In genomic region chr4:127881565-127881869, GRCh38 we compare ENCODE assay signal across 8 cellular contexts. TPM values are rescaled to one million over a fixed set of nuclear protein-coding genes. Genes with fewer than 3 reads are reported as not detected.
DNase-seq lines count a peak whose midpoint lies in the region; ATAC-seq and TF ChIP-seq lines count a peak whose summit lies in the region.

No MANE protein-coding gene starts in this region.

- H3K36me3 ChIP-seq in transverse colon = no peaks in the 10 kb centered on the region

- POLR2A ChIA-PET in activated CD4-positive, alpha-beta T cell treated with anti-CD3 and anti-CD28 coated beads for 36 hours (lab: Charles Lee) = interaction anchor here (0.7 to 2.4 kb wide), 5 partner anchors 12 to 179 kb away, joined by 3 to 14 read pairs (median 4); partner anchors contain the start of genes ABHD18, LARP1B and MFSD8

- TF ChIP-seq EP300 in transverse colon (IDR thresholded peaks at IDR 0.05; ENCODE audit: low read depth) = no peak

- WGBS in transverse colon (ENCODE audit: low coverage in 1 of 2), 2 donors = 1 to 5% methylated on average over 6 to 7 of the region's 7 CpGs

- no peak for DNase-seq in activated CD4-positive, alpha-beta T cell treated with anti-CD3 and anti-CD28 coated beads for 36 hours
- no peak for DNase-seq in activated CD4-positive, alpha-beta T cell treated with anti-CD3 and anti-CD28 coated beads, Interleukin-2, amount 50 U/mL, for 4 hours
- DNase-seq in left lobe of liver (ENCODE audit: low spot score) (no peak), transverse colon (no peak), RKO (ENCODE audit: low spot score) (no peak), NCI-H2107 (lab: John Stamatoyannopoulos, UW) (no peak)

- ATAC-seq in activated CD4-positive, alpha-beta T cell treated with anti-CD3 and anti-CD28 coated beads for 36 hours = peak; percentile 23
- peak; percentile 33 for ATAC-seq in HG03060 (IDR thresholded peaks at IDR 0.05; ENCODE audit: low read depth, unreplicated experiment)
- peak; percentile 17 for ATAC-seq in activated T-helper 17 cell treated with anti-CD3 and anti-CD28 coated beads, Interleukin-2, amount 50 U/mL, for 72 hours (replicated peaks)
- ATAC-seq in left lobe of liver = peak; percentile 74

- no peaks in the 10 kb centered on the region for H3K9me3 Mint-ChIP-seq in activated CD4-positive, alpha-beta T cell treated with anti-CD3 and anti-CD28 coated beads for 36 hours (ENCODE audit: low read depth)
- H3K9me3 Mint-ChIP-seq in activated T-helper 17 cell treated with anti-CD3 and anti-CD28 coated beads, Interleukin-2, amount 50 U/mL, for 72 hours = no peaks in the 10 kb centered on the region

- peaks cover 24% of the 10 kb centered on the region for H3K4me1 Mint-ChIP-seq in activated CD4-positive, alpha-beta T cell treated with anti-CD3 and anti-CD28 coated beads for 36 hours
- peaks cover 13% of the 10 kb centered on the region for H3K4me1 Mint-ChIP-seq in activated T-helper 17 cell treated with anti-CD3 and anti-CD28 coated beads, Interleukin-2, amount 50 U/mL, for 72 hours

- no peaks in the 10 kb centered on the region for H3K9me3 ChIP-seq in transverse colon

- CTCF ChIA-PET in activated CD4-positive, alpha-beta T cell treated with anti-CD3 and anti-CD28 coated beads for 36 hours (lab: Charles Lee) = interaction anchor here (0.7 to 1.3 kb wide), 3 partner anchors 12 to 830 kb away, joined by 3 to 4 read pairs (median 3); partner anchors contain the start of genes ABHD18 and MFSD8

- peak overlapping the region; percentile 62 to 86 (median 84) for H3K4me3 ChIP-seq in transverse colon

- no peaks in the 10 kb centered on the region for H3K27me3 Mint-ChIP-seq in activated CD4-positive, alpha-beta T cell treated with anti-CD3 and anti-CD28 coated beads for 36 hours
- H3K27me3 Mint-ChIP-seq in activated T-helper 17 cell treated with anti-CD3 and anti-CD28 coated beads, Interleukin-2, amount 50 U/mL, for 72 hours = no peaks in the 10 kb centered on the region

- H3K27me3 ChIP-seq in transverse colon = no peaks in the 10 kb centered on the region

- intact Hi-C loops in activated CD4-positive, alpha-beta T cell treated with anti-CD3 and anti-CD28 coated beads for 36 hours (cut with DNase I, micrococcal nuclease) = loop anchor here (1.0 to 5.0 kb wide), 4 partner anchors 99 to 1211 kb away; partner anchors contain the start of genes HSPA4L (in 2 of the 2), PGRMC2 (in 1 of the 2) and SCLT1 (in 1 of the 2)
- intact Hi-C loops in transverse colon (cut with DNase I; ENCODE audit: low total_unique reads) = no loop called here

- H3K36me3 Mint-ChIP-seq in activated CD4-positive, alpha-beta T cell treated with anti-CD3 and anti-CD28 coated beads for 36 hours (ENCODE audit: low read depth) = peaks cover 32% of the 10 kb centered on the region
- peaks cover 62% of the 10 kb centered on the region for H3K36me3 Mint-ChIP-seq in activated T-helper 17 cell treated with anti-CD3 and anti-CD28 coated beads, Interleukin-2, amount 50 U/mL, for 72 hours (ENCODE audit: low read depth)

- TF ChIP-seq CTCF in transverse colon (IDR thresholded peaks at IDR 0.05) = no peak

- H3K27ac Mint-ChIP-seq in activated CD4-positive, alpha-beta T cell treated with anti-CD3 and anti-CD28 coated beads for 36 hours = peak overlapping the region; percentile 98
- H3K27ac Mint-ChIP-seq in activated T-helper 17 cell treated with anti-CD3 and anti-CD28 coated beads, Interleukin-2, amount 50 U/mL, for 72 hours = peak overlapping the region; percentile 98

- peak overlapping the region; percentile 77 to 91 (median 84) for H3K27ac ChIP-seq in transverse colon

- peaks cover 5 to 20% (median 11%) of the 10 kb centered on the region in 4 donors for H3K4me1 ChIP-seq in transverse colon

- in situ Hi-C loops in transverse colon (cut with MboI; ENCODE audit: low pct_ligation_motif_present in 1 of 4, low pct_unique_long_range_greater_than_20kb in 1 of 4, low sequenced_read_pairs in 3 of 4) = loop anchor here in 1 of 4 donors (10.0 kb wide), 1 partner anchor 73 kb away; no protein-coding TSS in a partner anchor

- no peak for TF ChIP-seq POLR2A in transverse colon (IDR thresholded peaks at IDR 0.05)

- peak overlapping the region; percentile 97 for H3K4me3 Mint-ChIP-seq in activated CD4-positive, alpha-beta T cell treated with anti-CD3 and anti-CD28 coated beads for 36 hours
- peak overlapping the region; percentile 95 for H3K4me3 Mint-ChIP-seq in activated T-helper 17 cell treated with anti-CD3 and anti-CD28 coated beads, Interleukin-2, amount 50 U/mL, for 72 hours

RNA-seq across cellular contexts. Expression of gene PLK4, which starts 0.8 kb away (rescaled TPM):
- total RNA-seq in activated CD4-positive, alpha-beta T cell treated with anti-CD3 and anti-CD28 coated beads for 36 hours = 10 to 100 TPM; 44.4 to 52.3 TPM
- total RNA-seq in activated T-helper 17 cell treated with anti-CD3 and anti-CD28 coated beads, Interleukin-2, amount 50 U/mL, for 72 hours = 10 to 100 TPM; 47.3 to 51.3 TPM
- total RNA-seq in left lobe of liver = 0.30 TPM
- total RNA-seq in transverse colon = 10 to 100 TPM in 1 of 4 donors, 1 to 10 TPM in 2, not detected in 1; 1.4 to 27.3 (median 2.3) TPM

Comparison
In these comparisons a context has a peak if more than half of its experiments do, and no peak if none do; other contexts are left out.
1. ATAC-seq: peak in every context shown above with its lines; median percentile 74 in left lobe of liver; 33 in HG03060; 23 in activated CD4-positive, alpha-beta T cell treated with anti-CD3 and anti-CD28 coated beads for 36 hours; 17 in activated T-helper 17 cell treated with anti-CD3 and anti-CD28 coated beads, Interleukin-2, amount 50 U/mL, for 72 hours.